15 cellular contexts compared by ENCODE assay signal in genomic region chr1:112906155-112906698, GRCh38. TPM values are rescaled to one million over a fixed set of nuclear protein-coding genes. Genes with fewer than 3 reads are reported as not detected.
A peak's percentile ranks its signal among the peaks of the same experiment; 100 is the strongest.
DNase-seq lines count a peak whose midpoint lies in the region; ATAC-seq and TF ChIP-seq lines count a peak whose summit lies in the region.
"Had no signal": no experiment of that assay in that cellular context is flagged by ENCODE, and none has a peak within 500 bp of the region (broad histone marks: within the 10 kb centered on the region; RNA-seq: fewer than 3 reads in every experiment).

No MANE protein-coding gene starts in this region.

- H3K27ac ChIP-seq in mammary epithelial cell (ENCODE audit: insufficient read depth, low read depth, low read length) (peak overlapping the region; percentile 81), layer of hippocampus (ENCODE audit: low read depth, low read length) (peak overlapping the region; percentile 72), adrenal gland (peak overlapping the region in 1 of 5 donors; percentile 10)
- H3K27ac ChIP-seq: neutrophil had no signal

- TF ChIP-seq POLR2A in adrenal gland (IDR thresholded peaks at IDR 0.05), result no peak

- H3K27me3 ChIP-seq in mammary epithelial cell (ENCODE audit: insufficient read depth, low read length), result no peaks in the 10 kb centered on the region
- no peaks in the 10 kb centered on the region for H3K27me3 ChIP-seq in layer of hippocampus (ENCODE audit: control insufficient read depth, insufficient read depth, low read length)
- no peaks in the 10 kb centered on the region for H3K27me3 ChIP-seq in adrenal gland
- H3K27me3 ChIP-seq: gastroesophageal sphincter, neutrophil had no signal

- CTCF ChIA-PET in mammary epithelial cell (lab: Charles Lee; ENCODE audit: low non-redundant PET), result no interaction called here

- ATAC-seq in stimulated activated naive CD8-positive, alpha-beta T cell treated with anti-CD3 and anti-CD28 coated beads, Interleukin-15, Interleukin-2, amounts not matched to agents 100 U/mL and 50 U/mL, for 24 hours, result no peak
- ATAC-seq in HG03135 (IDR thresholded peaks at IDR 0.05; ENCODE audit: unreplicated experiment), result no peak
- ATAC-seq: gastroesophageal sphincter, Panc1 had no signal

- H3K36me3 Mint-ChIP-seq in stimulated activated naive CD8-positive, alpha-beta T cell treated with anti-CD3 and anti-CD28 coated beads, Interleukin-15, Interleukin-2, amounts not matched to agents 100 ng/mL and 50 ng/mL, for 24 hours (ENCODE audit: low read depth), result peaks cover 7% of the 10 kb centered on the region

- no peak overlapping the region for H3K4me3 Mint-ChIP-seq in stimulated activated naive CD8-positive, alpha-beta T cell treated with anti-CD3 and anti-CD28 coated beads, Interleukin-15, Interleukin-2, amounts not matched to agents 100 ng/mL and 50 ng/mL, for 24 hours

- H3K4me3 ChIP-seq in mammary epithelial cell (replicated peaks in 1 of 3; ENCODE audit: insufficient read depth in 1 of 3, low read depth in 2 of 3, low read length in 3 of 3) (no peak overlapping the region), adrenal gland (no peak overlapping the region)
- H3K4me3 ChIP-seq: gastroesophageal sphincter had no signal

- dilution Hi-C loops in mammary epithelial cell (cut with HindIII; ENCODE audit: low sequenced_read_pairs), result no loop called here

- BruUV-seq in mammary epithelial cell (replicated peaks; lab: Mats Ljungman, UMichigan), result no TSS peak

- H3K27ac Mint-ChIP-seq in stimulated activated naive CD8-positive, alpha-beta T cell treated with anti-CD3 and anti-CD28 coated beads, Interleukin-15, Interleukin-2, amounts not matched to agents 100 ng/mL and 50 ng/mL, for 24 hours, result peak overlapping the region; percentile 8

- H3K9me3 ChIP-seq in mammary epithelial cell (replicated peaks; ENCODE audit: insufficient read depth, low read length) (no peaks in the 10 kb centered on the region), adrenal gland (replicated peaks in 1 of 3) (no peaks in the 10 kb centered on the region)
- H3K9me3 ChIP-seq: gastroesophageal sphincter, neutrophil had no signal

- peaks cover 9% of the 10 kb centered on the region for H3K36me3 ChIP-seq in mammary epithelial cell (ENCODE audit: insufficient read depth, low read length)
- no peaks in the 10 kb centered on the region for H3K36me3 ChIP-seq in adrenal gland (replicated peaks in 1 of 2)
- H3K36me3 ChIP-seq: gastroesophageal sphincter, neutrophil had no signal

- intact Hi-C loops in mammary epithelial cell (cut with micrococcal nuclease), result no loop called here
- intact Hi-C loops in adrenal gland (cut with DNase I), result no loop called here

- H2AFZ ChIP-seq in mammary epithelial cell (ENCODE audit: low read depth, low read length), result no peak overlapping the region

- H3K4me2 ChIP-seq in mammary epithelial cell (ENCODE audit: insufficient read depth, low read depth, low read length), result peak overlapping the region; percentile 3

- H3K79me2 ChIP-seq in mammary epithelial cell (ENCODE audit: insufficient read depth, low read length), result peaks cover 20% of the 10 kb centered on the region

- no peaks in the 10 kb centered on the region for H3K9me3 Mint-ChIP-seq in stimulated activated naive CD8-positive, alpha-beta T cell treated with anti-CD3 and anti-CD28 coated beads, Interleukin-15, Interleukin-2, amounts not matched to agents 100 ng/mL and 50 ng/mL, for 24 hours

- H3K4me1 Mint-ChIP-seq in stimulated activated naive CD8-positive, alpha-beta T cell treated with anti-CD3 and anti-CD28 coated beads, Interleukin-15, Interleukin-2, amounts not matched to agents 100 ng/mL and 50 ng/mL, for 24 hours (ENCODE audit: low read depth), result peaks cover 37% of the 10 kb centered on the region

- no peaks in the 10 kb centered on the region for H4K20me1 ChIP-seq in mammary epithelial cell (ENCODE audit: insufficient read depth, low read length)

- in situ Hi-C loops in mammary epithelial cell (cut with MboI; ENCODE audit: low sequenced_read_pairs in 2 of 2), result no loop called here

- H3K27me3 Mint-ChIP-seq in stimulated activated naive CD8-positive, alpha-beta T cell treated with anti-CD3 and anti-CD28 coated beads, Interleukin-15, Interleukin-2, amounts not matched to agents 100 ng/mL and 50 ng/mL, for 24 hours, result no peaks in the 10 kb centered on the region

- WGBS in mammary epithelial cell (ENCODE audit: low coverage, missing lambda C conversion rate), result 100% methylated on average over 2 of the region's 2 CpGs
- 89 to 95% (median 92%) methylated on average over 2 of the region's 2 CpGs for WGBS in adrenal gland, 4 donors

- no peak for DNase-seq in stimulated activated naive CD8-positive, alpha-beta T cell treated with anti-CD3 and anti-CD28 coated beads, Interleukin-15, Interleukin-2, amounts not matched to agents 100 U/mL and 50 U/mL, for 24 hours
- DNase-seq in mammary epithelial cell (no peak), adrenal gland (no peak), NCI-H2171 treated with DMSO at 0.1 percent for 48 hours (lab: John Stamatoyannopoulos, UW) (no peak), NOMO-1 (lab: John Stamatoyannopoulos, UW; ENCODE audit: unreplicated experiment in 2 of 2) (no peak)
- DNase-seq: activated naive CD4-positive, alpha-beta T cell treated with anti-CD3 and anti-CD28 coated beads, Interleukin-2, amount 50 U/mL, for 16 hours; DMS79 treated with DMSO at 0.1 percent for 48 hours; Karpas-422; NCI-H2107 had no signal

- TF ChIP-seq CTCF in mammary epithelial cell (conservative IDR thresholded peaks at IDR 0.05 in 1 of 2, IDR thresholded peaks at IDR 0.05 in 1 of 2; ENCODE audit: extremely low read depth in 1 of 2, insufficient read depth in 1 of 2, low read depth in 1 of 2, low read length in 2 of 2), result no peak
- no peak for TF ChIP-seq CTCF in adrenal gland (IDR thresholded peaks at IDR 0.05)

- H3K4me1 ChIP-seq in mammary epithelial cell (ENCODE audit: insufficient read depth, low read length), result peaks cover 50% of the 10 kb centered on the region
- peaks cover 0 to 16% of the 10 kb centered on the region in 2 donors for H3K4me1 ChIP-seq in adrenal gland (replicated peaks in 1 of 2)

- no peak overlapping the region for H3K9ac ChIP-seq in mammary epithelial cell (ENCODE audit: insufficient read depth, low read length)

RNA-seq across cellular contexts. Expression of gene SLC16A1, which starts 49.8 kb away (rescaled TPM):
- total RNA-seq in mammary epithelial cell (100 to 1,000 TPM; 167 to 239 TPM), adrenal gland (10 to 100 TPM; 20.9 to 38.1 (median 27.5) TPM)
- polyA plus RNA-seq in mammary epithelial cell (186 TPM), adrenal gland (10 to 100 TPM in 1 of 3 donors, 1 to 10 TPM in 2; 6.0 to 36.3 (median 6.9) TPM)
- 497 TPM for polyA minus RNA-seq in mammary epithelial cell

Comparison
In these comparisons a context has a peak if more than half of its experiments do, and no peak if none do; other contexts are left out.
1. RNA of gene SLC16A1, which starts 49.8 kb away (total RNA-seq): 167 to 239 TPM in mammary epithelial cell; 20.9 to 38.1 TPM in adrenal gland; every median in the first group is over 4 times any median in the second.